In the genomic region with DNA sequence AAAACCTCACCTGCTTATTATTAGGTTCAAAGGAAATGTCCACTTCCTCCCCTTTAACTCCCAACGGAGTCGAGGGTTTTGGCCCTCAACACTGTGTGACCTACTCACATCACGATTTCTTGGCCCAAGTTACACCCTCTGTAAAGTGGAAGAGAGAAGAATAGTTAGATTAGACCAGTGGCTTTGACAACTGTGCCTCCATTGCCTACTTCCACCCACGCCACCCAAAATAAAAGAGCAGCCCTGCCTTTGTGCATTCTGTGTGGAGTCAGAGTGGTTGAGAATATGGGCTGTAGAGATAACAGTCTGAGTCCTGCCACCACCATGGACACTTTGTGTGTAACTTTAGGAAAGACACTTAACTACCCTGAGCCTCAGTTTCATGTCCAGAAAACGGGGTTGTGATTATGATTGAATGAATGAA, we compare ENCODE assay signal across 19 cellular contexts.
"Had no signal": no experiment of that assay in that cellular context is flagged by ENCODE, and none has a peak within 500 bp of the region (broad histone marks: within the 10 kb centered on the region; RNA-seq: fewer than 3 reads in every experiment).

No MANE protein-coding gene starts in this region.

- ATAC-seq: body of pancreas; esophagus mucosa; heart right ventricle; natural killer cell treated with Interleukin-12 subunit alpha and Interleukin-12 subunit beta and Interleukin-15 and Interleukin-18, amount 100 ng/mL, for 72 hours had no signal

- FAIRE-seq: urothelium cell line had no signal

- H3K27ac ChIP-seq: body of pancreas, coronary artery, tibial nerve had no signal

- H3K36me3 ChIP-seq: tibial nerve had no signal

- H3K9me3 ChIP-seq: body of pancreas, heart right ventricle, tibial nerve had no signal

- H3K27me3 ChIP-seq: body of pancreas, heart right ventricle, tibial nerve had no signal

- H3K4me3 ChIP-seq: body of pancreas, coronary artery, heart right ventricle, tibial nerve had no signal

- DNase-seq: activated B cell treated with CpG ODN at 0.5 μM for 24 hours; activated CD4-positive, alpha-beta memory T cell treated with anti-CD3 and anti-CD28 coated beads for 36 hours; activated CD4-positive, alpha-beta T cell treated with anti-CD3 and anti-CD28 coated beads for 4 hours; activated naive CD8-positive, alpha-beta T cell treated with anti-CD3 and anti-CD28 coated beads, Interleukin-2, amount 10 ng/mL, durations not matched to agents 7 days and 5 days; activated T-cell treated with anti-CD3 and anti-CD28 coated beads for 4 hours; amygdala; body of pancreas; heart right ventricle; immature natural killer cell; mesenchymal stem cell; nucleus accumbens; retina; T-helper 1 cell; T-helper 9 cell had no signal
